31 cellular contexts compared by ENCODE assay signal in genomic region chr5:152736906-152737305, GRCh38.
"Had no signal": no experiment of that assay in that cellular context is flagged by ENCODE, and none has a peak within 500 bp of the region (broad histone marks: within the 10 kb centered on the region; RNA-seq: fewer than 3 reads in every experiment).

No MANE protein-coding gene starts in this region.

- FAIRE-seq: astrocyte, endometrium, islet of Langerhans, small intestine, TTC549 had no signal

- H3K27me3 ChIP-seq: brain microvascular endothelial cell, gastrocnemius medialis, left lung, ovary, uterus had no signal

- H3K4me3 ChIP-seq: gastrocnemius medialis, left lung, lower lobe of right lung, ovary, uterus had no signal

- H3K36me3 ChIP-seq: brain microvascular endothelial cell, gastrocnemius medialis, left lung, lower lobe of right lung, ovary, uterus had no signal

- ATAC-seq: gastrocnemius medialis; left lung; lower lobe of right lung; sciatic nerve; stimulated activated memory B cell treated with anti-CD40 and anti-IgM and Interleukin-4, amounts not matched to agents 10 μg/mL and 1 μg/mL and 100 μg/mL, for 72 hours; stimulated activated naive CD8-positive, alpha-beta T cell treated with anti-CD3 and anti-CD28 coated beads, Interleukin-15, amount 100 ng/mL, for 72 hours had no signal

- H3K4me1 ChIP-seq: gastrocnemius medialis, left lung, lower lobe of right lung, uterus had no signal

- DNase-seq: activated CD4-positive, alpha-beta memory T cell treated with anti-CD3 and anti-CD28 coated beads for 36 hours; activated CD4-positive, alpha-beta T cell treated with anti-CD3 and anti-CD28 coated beads, Interleukin-2, amount 10 ng/mL, durations not matched to agents 24 days and 14 days; activated CD4-positive, CD25-positive, alpha-beta regulatory T cell treated with anti-CD3 and anti-CD28 coated beads, Interleukin-2, amount 50 U/mL, for 72 hours; activated CD8-positive, alpha-beta memory T cell treated with anti-CD3 and anti-CD28 coated beads, Interleukin-2, amount 50 U/mL, for 4 hours; activated gamma-delta T cell; activated naive CD4-positive, alpha-beta T cell treated with anti-CD3 and anti-CD28 coated beads, Interleukin-2, amount 10 ng/mL, durations not matched to agents 7 days and 5 days; activated naive CD8-positive, alpha-beta T cell treated with anti-CD3 and anti-CD28 coated beads, Interleukin-2, amount 10 ng/mL, durations not matched to agents 7 days and 5 days; activated T-cell treated with anti-CD3 and anti-CD28 coated beads, Interleukin-2, amount 50 U/mL, for 1 hour; brain microvascular endothelial cell; central memory CD4-positive, alpha-beta T cell; dermis blood vessel endothelial cell; effector CD4-positive, alpha-beta T cell; gastrocnemius medialis; glutamatergic neuron; left lung; lower lobe of right lung; naive B cell; ovary; small intestine; stimulated activated CD4-positive, alpha-beta T cell treated with anti-CD3 and anti-CD28 coated beads, Interleukin-4, amount 100 ng/mL, for 4 hours; stimulated activated CD8-positive, alpha-beta memory T cell treated with anti-CD3 and anti-CD28 coated beads, Interleukin-4, amount 100 ng/mL, for 48 hours; stimulated activated naive CD8-positive, alpha-beta T cell treated with anti-CD3 and anti-CD28 coated beads, Interleukin-15, amount 100 ng/mL, for 72 hours; substantia nigra; T-helper 9 cell; uterus had no signal

- H3K27ac ChIP-seq: brain microvascular endothelial cell, gastrocnemius medialis, left lung, lower lobe of right lung, ovary, uterus had no signal
